15 cellular contexts compared by ENCODE assay signal in genomic region chr14:77314539-77314938, GRCh38. TPM values are rescaled to one million over a fixed set of nuclear protein-coding genes. Genes with fewer than 3 reads are reported as not detected.
DNase-seq lines count a peak whose midpoint lies in the region; ATAC-seq, FAIRE-seq and TF ChIP-seq lines count a peak whose summit lies in the region.
"Had no signal": no experiment of that assay in that cellular context is flagged by ENCODE, and none has a peak within 500 bp of the region (broad histone marks: within the 10 kb centered on the region; RNA-seq: fewer than 3 reads in every experiment).

No MANE protein-coding gene starts in this region.

- no TSS peak for BruUV-seq in Panc1 (replicated peaks; lab: Mats Ljungman, UMichigan)

- H3K27ac ChIP-seq in Panc1 (ENCODE audit: low read length) (peak overlapping the region; percentile 59), esophagus (ENCODE audit: low read depth in 2 of 2, low read length in 1 of 2) (peak overlapping the region; percentile 15 to 33), pancreas (no peak overlapping the region)

- intact Hi-C loops in Panc1 (cut with micrococcal nuclease; ENCODE audit: unreplicated experiment) = no loop called here
- intact Hi-C loops in pancreas (cut with DNase I) = loop anchor here in 1 of 3 donors (10.0 kb wide), 1 partner anchor 160 kb away; no protein-coding TSS in a partner anchor

- no peak for DNase-seq in Panc1 (ENCODE audit: low read depth, low spot score)
- DNase-seq in nephron progenitor cell = no peak
- no peak for DNase-seq in type B pancreatic cell (ENCODE audit: extremely low spot score, unreplicated experiment)
- DNase-seq in pancreas = no peak
- DNase-seq in D341Med (ENCODE audit: low spot score) = no peak
- DNase-seq: CD4-positive, CD25-positive, alpha-beta regulatory T cell; cerebellar nuclear complex; MM.1S; NK-92 treated with Interleukin-12 subunit alpha and Interleukin-12 subunit beta, amount 100 ng/mL, for 24 hours; stimulated activated naive CD4-positive, alpha-beta T cell had no signal

- H3K4me1 Mint-ChIP-seq in nephron progenitor cell (peaks cover 61% of the 10 kb centered on the region), type B pancreatic cell (ENCODE audit: unreplicated experiment) (peaks cover 37% of the 10 kb centered on the region)

- POLR2A ChIA-PET in Panc1 (lab: Charles Lee) = no interaction called here

- WGBS in esophagus, 2 donors = 77% methylated on average over 3 of the region's 3 CpGs
- WGBS in pancreas, 2 donors = 39 to 41% methylated on average over 3 of the region's 3 CpGs

- TF ChIP-seq CTCF in Panc1 (IDR thresholded peaks at IDR 0.05) (no peak), nephron progenitor cell (IDR thresholded peaks at IDR 0.05) (no peak), type B pancreatic cell (conservative IDR thresholded peaks at IDR 0.05) (no peak), pancreas (IDR thresholded peaks at IDR 0.05) (no peak)

- H3K27ac Mint-ChIP-seq in nephron progenitor cell (peak overlapping the region; percentile 93), type B pancreatic cell (peak overlapping the region; percentile 56)
- H3K27ac Mint-ChIP-seq: activated naive CD8-positive, alpha-beta T cell had no signal

- CTCF ChIA-PET in Panc1 (lab: Charles Lee) = interaction anchor here (1.0 to 2.2 kb wide), 3 partner anchors 10 to 101 kb away, joined by 4 to 16 read pairs (median 8); no protein-coding TSS in a partner anchor

- H3K9me3 Mint-ChIP-seq in nephron progenitor cell = no peaks in the 10 kb centered on the region
- H3K9me3 Mint-ChIP-seq in type B pancreatic cell = no peaks in the 10 kb centered on the region
- H3K9me3 Mint-ChIP-seq: CD4-positive, CD25-positive, alpha-beta regulatory T cell had no signal

- no peak overlapping the region for H3K4me3 ChIP-seq in Panc1 (ENCODE audit: low read depth in 2 of 2, low read length in 2 of 2)
- H3K4me3 ChIP-seq in esophagus (ENCODE audit: low read depth in 1 of 2, low read length in 2 of 2) = no peak overlapping the region
- no peak overlapping the region for H3K4me3 ChIP-seq in pancreas

- H3K27me3 ChIP-seq in Panc1 (ENCODE audit: control insufficient read depth, insufficient read depth, low read length) (no peaks in the 10 kb centered on the region), esophagus (ENCODE audit: control insufficient read depth in 1 of 2, insufficient read depth in 2 of 2, low read length in 2 of 2) (no peaks in the 10 kb centered on the region), pancreas (no peaks in the 10 kb centered on the region)

- H3K27me3 Mint-ChIP-seq in nephron progenitor cell (ENCODE audit: low read depth, poor library complexity) = peaks cover 4% of the 10 kb centered on the region
- no peaks in the 10 kb centered on the region for H3K27me3 Mint-ChIP-seq in type B pancreatic cell
- H3K27me3 Mint-ChIP-seq: activated naive CD8-positive, alpha-beta T cell; CD4-positive, CD25-positive, alpha-beta regulatory T cell had no signal

- in situ Hi-C loops in Panc1 (cut with HindIII; ENCODE audit: low pct_unique_long_range_greater_than_20kb, low sequenced_read_pairs) = no loop called here

- peaks cover 48% of the 10 kb centered on the region for H3K4me1 ChIP-seq in Panc1 (ENCODE audit: control insufficient read depth, insufficient read depth, low read length)
- peaks cover 2 to 3% of the 10 kb centered on the region in 2 donors for H3K4me1 ChIP-seq in esophagus (ENCODE audit: control insufficient read depth in 2 of 2, insufficient read depth in 2 of 2, low read length in 1 of 2)
- peaks cover 0 to 10% (median 0%) of the 10 kb centered on the region in 3 donors for H3K4me1 ChIP-seq in pancreas

- no peaks in the 10 kb centered on the region for H3K9me3 ChIP-seq in Panc1 (ENCODE audit: control insufficient read depth, insufficient read depth, low read depth, low read length)
- H3K9me3 ChIP-seq in esophagus (ENCODE audit: control insufficient read depth in 2 of 2, insufficient read depth in 1 of 2, low read depth in 1 of 2, low read length in 1 of 2) = no peaks in the 10 kb centered on the region
- no peaks in the 10 kb centered on the region for H3K9me3 ChIP-seq in pancreas

- ATAC-seq in Panc1 = peak; percentile 45
- no peak for ATAC-seq in pancreas
- ATAC-seq in HG03469 (IDR thresholded peaks at IDR 0.05; ENCODE audit: unreplicated experiment) = no peak

- H3K36me3 Mint-ChIP-seq in nephron progenitor cell (ENCODE audit: low read depth) = peaks cover 23% of the 10 kb centered on the region
- peaks cover 11% of the 10 kb centered on the region for H3K36me3 Mint-ChIP-seq in type B pancreatic cell

- H3K4me3 Mint-ChIP-seq in nephron progenitor cell = no peak overlapping the region
- no peak overlapping the region for H3K4me3 Mint-ChIP-seq in type B pancreatic cell
- H3K4me3 Mint-ChIP-seq: activated naive CD8-positive, alpha-beta T cell; CD4-positive, CD25-positive, alpha-beta regulatory T cell had no signal

- FAIRE-seq in pancreas (lab: Jason Lieb, UNC) = no peak
- FAIRE-seq: G401.6 had no signal

- H3K36me3 ChIP-seq in Panc1 (ENCODE audit: control insufficient read depth, insufficient read depth, low read length) = no peaks in the 10 kb centered on the region
- H3K36me3 ChIP-seq in esophagus (ENCODE audit: control insufficient read depth in 2 of 2, insufficient read depth in 2 of 2, low read length in 1 of 2) = no peaks in the 10 kb centered on the region
- H3K36me3 ChIP-seq in pancreas = no peaks in the 10 kb centered on the region

RNA-seq across cellular contexts. Expression of gene POMT2, which starts 6.1 kb away (rescaled TPM):
- total RNA-seq in Panc1 (2021; ENCODE audit: unreplicated experiment) (43.5 TPM), type B pancreatic cell (ENCODE audit: low replicate concordance) (45.4 and 51.5 TPM in 2 replicates), pancreas (10 to 100 TPM; 11.9 to 26.2 (median 14.7) TPM)
- 36.6 TPM for polyA plus RNA-seq in Panc1 (2012; ENCODE audit: insufficient read length)
- polyA plus RNA-seq in esophagus (10 to 100 TPM in 1 of 2 donors, 1 to 10 TPM in 1; 5.8 to 11.5 TPM), pancreas (10 to 100 TPM; 27.5 to 29.5 TPM)

RNA-seq across cellular contexts. Expression of gene GSTZ1, which starts 6.3 kb away (rescaled TPM):
- total RNA-seq in Panc1 (2021; ENCODE audit: unreplicated experiment) (15.1 TPM), type B pancreatic cell (ENCODE audit: low replicate concordance) (16.0 and 18.9 TPM in 2 replicates), pancreas (10 to 100 TPM in 2 of 6 donors, 1 to 10 TPM in 4; 6.3 to 13.2 (median 8.5) TPM)
- polyA plus RNA-seq in Panc1 (2012; ENCODE audit: insufficient read length) = 18.3 TPM
- polyA plus RNA-seq in esophagus (10 to 100 TPM; 22.2 to 34.2 TPM), pancreas (10 to 100 TPM; 16.8 to 18.4 TPM)

RNA-seq across cellular contexts. Expression of gene NGB, which starts 43.5 kb away (rescaled TPM):
- total RNA-seq in Panc1 (2021; ENCODE audit: unreplicated experiment) = not detected
- polyA plus RNA-seq in Panc1 (2012; ENCODE audit: insufficient read length) = not detected
- under 1 TPM in 1 of 2 donors, not detected in 1; 0.04 TPM for polyA plus RNA-seq in esophagus
- total RNA-seq in type B pancreatic cell (ENCODE audit: low replicate concordance) = not detected in 2 replicates
- total RNA-seq in pancreas = 1 to 10 TPM in 1 of 6 donors, under 1 TPM in 3, not detected in 2; 0.13 to 3.4 (median 0.31) TPM
- polyA plus RNA-seq in pancreas = under 1 TPM in 1 of 2 donors, not detected in 1; 0.38 TPM
- total RNA-seq: CD4-positive, CD25-positive, alpha-beta regulatory T cell; lung microvascular endothelial cell had no signal
- polyA plus RNA-seq: CD4-positive, CD25-positive, alpha-beta regulatory T cell had no signal

Comparison
In these comparisons a context has a peak if more than half of its experiments do, and no peak if none do; other contexts are left out.
1. H3K27ac ChIP-seq: peak in Panc1 (single experiment) and esophagus (2 of 2); none in pancreas (0 of 4).